8 cellular contexts compared by ENCODE assay signal in the genomic region with DNA sequence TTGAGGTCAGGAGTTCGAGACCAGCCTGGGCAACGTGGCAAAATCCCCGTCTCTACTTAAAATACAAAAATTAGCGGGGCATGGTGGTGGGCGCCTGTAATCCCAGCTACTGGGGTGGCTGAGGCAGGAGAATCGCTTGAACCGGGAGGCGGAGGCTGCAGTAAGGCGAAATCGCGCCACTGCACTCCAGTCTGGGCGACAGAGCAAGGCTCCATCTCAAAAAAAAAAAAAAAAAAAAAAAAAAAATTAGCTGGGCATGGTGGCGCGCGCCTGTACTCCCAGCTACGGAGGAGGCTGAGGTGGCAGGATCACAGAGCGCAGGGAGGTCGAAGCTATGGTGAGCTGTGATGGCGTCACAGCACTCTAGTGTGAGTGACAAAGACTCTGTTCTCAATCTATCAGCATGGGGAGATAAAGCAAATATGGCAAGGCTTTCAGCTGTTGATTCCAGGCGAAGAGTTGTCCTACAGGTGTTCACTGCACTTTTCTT. TPM values are rescaled to one million over a fixed set of nuclear protein-coding genes. Genes with fewer than 3 reads are reported as not detected.
DNase-seq lines count a peak whose midpoint lies in the region; TF ChIP-seq lines count a peak whose summit lies in the region.
"Not testable (repeated sequence)": the region's sequence is repeated elsewhere in the genome, so short reads cannot be mapped to it uniquely, and the experiment has no call there.

No MANE protein-coding gene starts in this region.

- not testable (repeated sequence) for H2AFZ ChIP-seq in H9 (ENCODE audit: low read length)

- DNase-seq in BE2C; H9; astrocyte of the spinal cord (ENCODE audit: low read depth, low spot score); fibroblast of mammary gland (ENCODE audit: low read depth); mesothelial cell of epicardium (ENCODE audit: low spot score in 2 of 2, unreplicated experiment in 2 of 2): not testable (repeated sequence)
- peak; percentile 51 for DNase-seq in NCI-H69 (lab: John Stamatoyannopoulos, UW)

- H3K79me2 ChIP-seq in H9 (ENCODE audit: insufficient read depth, low read length) = peaks cover 59% of the 10 kb centered on the region; the same call in 1 of the 2 replicates

- H3K9me3 Mint-ChIP-seq in H9 = peaks cover 4 to 13% of the 10 kb centered on the region in 2 experiments; a peak in 3 of 5 replicates
- H3K9me3 Mint-ChIP-seq in mesothelial cell of epicardium = not testable (repeated sequence)

- H2BK120ac ChIP-seq in H9 (ENCODE audit: low read depth, low read length, poor library complexity, severe bottlenecking) = not testable (repeated sequence)

- H2BK20ac ChIP-seq in H9 (ENCODE audit: low read depth, low read length, poor library complexity, severe bottlenecking) = not testable (repeated sequence)

- not testable (repeated sequence) for H2BK5ac ChIP-seq in H9 (ENCODE audit: insufficient read length, low read length)

- H3K36me3 Mint-ChIP-seq in H9 (ENCODE audit: insufficient read depth in 1 of 3, low read depth in 3 of 3) (peaks cover 28 to 55% (median 38%) of the 10 kb centered on the region in 3 experiments), mesothelial cell of epicardium (peaks cover 16% of the 10 kb centered on the region)

- H3K9ac ChIP-seq in H9 (ENCODE audit: extremely low read depth, insufficient read length, low read length) = peak overlapping the region; percentile 97

- H3K4ac ChIP-seq in H9 (ENCODE audit: low read depth, low read length) = not testable (repeated sequence)

- not testable (repeated sequence) for H4K8ac ChIP-seq in H9 (replicated peaks; ENCODE audit: insufficient read length, low read depth, low read length)

- not testable (repeated sequence) for H2BK15ac ChIP-seq in H9 (ENCODE audit: low read depth, low read length)

- no CpG with 5 or more reads among the region's 20 CpGs for WGBS in H9 (ENCODE audit: extremely low coverage, insufficient read length, low lambda C conversion rate)

- H3K56ac ChIP-seq in H9 (ENCODE audit: insufficient read length, low read depth, low read length) = not testable (repeated sequence)

- H3K27me3 Mint-ChIP-seq in H9 (ENCODE audit: low read depth); mesothelial cell of epicardium (ENCODE audit: low read depth): not testable (repeated sequence)

- H3K9me3 ChIP-seq in BE2C; H9 (ENCODE audit: control insufficient read depth, low read depth, low read length): not testable (repeated sequence)

- not testable (repeated sequence) for H3K23ac ChIP-seq in H9 (ENCODE audit: insufficient read length, low read depth, low read length)

- not testable (repeated sequence) for H4K5ac ChIP-seq in H9 (ENCODE audit: insufficient read length, low read depth, low read length)

- H4K20me1 ChIP-seq in H9 (ENCODE audit: control insufficient read depth, insufficient read depth, insufficient read length) = not testable (repeated sequence)

- in situ Hi-C loops in astrocyte of the spinal cord (cut with HindIII; ENCODE audit: low sequenced_read_pairs) = not testable (repeated sequence)

- H3K27ac ChIP-seq in H9 (ENCODE audit: insufficient read length, low read depth, low read length) = not testable (repeated sequence)
- H3K27ac ChIP-seq in skin epidermis = peak overlapping the region in 1 of 21 experiments; percentile 91

- not testable (repeated sequence) for H2AK5ac ChIP-seq in H9 (ENCODE audit: insufficient read length, low read length)

- H3K4me1 Mint-ChIP-seq in H9 (peaks cover 37 to 48% of the 10 kb centered on the region in 2 experiments), mesothelial cell of epicardium (peaks cover 37% of the 10 kb centered on the region)

- H4K91ac ChIP-seq in H9 (ENCODE audit: insufficient read length, low read depth, low read length) = not testable (repeated sequence)

- peak overlapping the region; percentile 99 for H3K4me2 ChIP-seq in H9 (ENCODE audit: insufficient read depth, insufficient read length, low read length)

- H3K36me3 ChIP-seq in BE2C = not testable (repeated sequence)

- H3K27ac Mint-ChIP-seq in H9 (peak overlapping the region; percentile 38 to 100 (median 78); a peak in 4 of 7 replicates), mesothelial cell of epicardium (peak overlapping the region; percentile 99)

- not testable (repeated sequence) for H3K23me2 ChIP-seq in H9 (ENCODE audit: insufficient read length, low read depth, low read length, poor library complexity, severe bottlenecking)

- H3K18ac ChIP-seq in H9 (ENCODE audit: insufficient read length, low read depth, low read length) = not testable (repeated sequence)

- H3T11ph ChIP-seq in H9 (ENCODE audit: low read length) = not testable (repeated sequence)

- TF ChIP-seq CTCF in BE2C (IDR thresholded peaks at IDR 0.05; ENCODE audit: low read depth, low read length); H9 (conservative IDR thresholded peaks at IDR 0.05); WI38 (IDR thresholded peaks at IDR 0.05; ENCODE audit: low read depth, low read length); astrocyte of the spinal cord (IDR thresholded peaks at IDR 0.05; ENCODE audit: low read depth, low read length); fibroblast of mammary gland (conservative IDR thresholded peaks at IDR 0.05; ENCODE audit: control insufficient read depth, insufficient read depth, low read depth, low read length); mesothelial cell of epicardium (IDR thresholded peaks at IDR 0.05; ENCODE audit: unreplicated experiment): not testable (repeated sequence)

- H3K14ac ChIP-seq in H9 (ENCODE audit: insufficient read depth, low read length) = not testable (repeated sequence)

- not testable (repeated sequence) for H3K79me1 ChIP-seq in H9 (ENCODE audit: insufficient read depth, low read depth, low read length, poor library complexity, severe bottlenecking)

- H3K4me1 ChIP-seq in BE2C; H9 (ENCODE audit: insufficient read depth, low read length): not testable (repeated sequence)

- H3K4me3 ChIP-seq in BE2C (ENCODE audit: low read depth, low read length) (peak overlapping the region; percentile 95), WI38 (ENCODE audit: low read depth, low read length) (peak overlapping the region; percentile 94), astrocyte of the spinal cord (ENCODE audit: low read depth, low read length) (peak overlapping the region; percentile 93), fibroblast of mammary gland (ENCODE audit: control insufficient read depth, low read depth, low read length) (peak overlapping the region; percentile 68), skin epidermis (peak overlapping the region in 4 of 7 experiments; percentile 60 to 90 (median 74))

- H2BK12ac ChIP-seq in H9 (ENCODE audit: insufficient read length, low read depth, low read length) = not testable (repeated sequence)

- H3K4me3 Mint-ChIP-seq in H9 = peak overlapping the region; percentile 99 to 100
- peak overlapping the region; percentile 97 for H3K4me3 Mint-ChIP-seq in mesothelial cell of epicardium

- not testable (repeated sequence) for H3K27me3 ChIP-seq in BE2C; H9 (ENCODE audit: insufficient read depth, low read length)

RNA-seq across cellular contexts. Expression of a gene that starts 1.9 kb away (rescaled TPM):
- polyA plus RNA-seq in BE2C (2012; ENCODE audit: insufficient read depth, insufficient read length, low read depth) = 18.9 TPM
- total RNA-seq in H9 (2021) = 39.3 and 41.5 TPM in 2 replicates
- total RNA-seq in mesothelial cell of epicardium = 48.7 to 52.1 TPM (median 50.3 TPM) in 3 replicates
